8 cellular contexts compared by ENCODE assay signal in genomic region chr2:96324716-96325037, GRCh38. TPM values are rescaled to one million over a fixed set of nuclear protein-coding genes. Genes with fewer than 3 reads are reported as not detected.
DNase-seq lines count a peak whose midpoint lies in the region; ATAC-seq and TF ChIP-seq lines count a peak whose summit lies in the region.

No MANE protein-coding gene starts in this region.

- ATAC-seq in activated B cell treated with CpG ODN at 0.5 μM for 24 hours (ENCODE audit: low read depth) (no peak), foreskin keratinocyte (no peak), HG02938 (IDR thresholded peaks at IDR 0.05; ENCODE audit: unreplicated experiment) (no peak), HG03469 (IDR thresholded peaks at IDR 0.05; ENCODE audit: unreplicated experiment) (no peak)
- peak; percentile 36 for ATAC-seq in stimulated activated effector memory CD8-positive, alpha-beta T cell treated with anti-CD3 and anti-CD28 coated beads, Interleukin-12 subunit alpha, Interleukin-12 subunit beta, amount 100 ng/mL, for 72 hours

- H3K14ac ChIP-seq in H9 (ENCODE audit: insufficient read depth, low read length) = no peak overlapping the region

- no peak overlapping the region for H3K27ac Mint-ChIP-seq in H9
- H3K27ac Mint-ChIP-seq in activated B cell treated with CpG ODN at 0.5 μM for 24 hours = peak overlapping the region; percentile 66
- H3K27ac Mint-ChIP-seq in stimulated activated effector memory CD8-positive, alpha-beta T cell treated with anti-CD3 and anti-CD28 coated beads, Interleukin-12 subunit alpha, Interleukin-12 subunit beta, amount 100 ng/mL, for 72 hours = peak overlapping the region; percentile 95

- H3K9me3 Mint-ChIP-seq in H9 (no peaks in the 10 kb centered on the region; a peak in 1 of 5 replicates), activated B cell treated with CpG ODN at 0.5 μM for 24 hours (no peaks in the 10 kb centered on the region)
- H3K9me3 Mint-ChIP-seq in stimulated activated effector memory CD8-positive, alpha-beta T cell treated with anti-CD3 and anti-CD28 coated beads, Interleukin-12 subunit alpha, Interleukin-12 subunit beta, amount 100 ng/mL, for 72 hours = no peaks in the 10 kb centered on the region

- no peak overlapping the region for H4K5ac ChIP-seq in H9 (ENCODE audit: insufficient read length, low read depth, low read length)

- no peak overlapping the region for H4K91ac ChIP-seq in H9 (ENCODE audit: insufficient read length, low read depth, low read length)

- no peak overlapping the region for H3K56ac ChIP-seq in H9 (ENCODE audit: insufficient read length, low read depth, low read length)

- H3K79me1 ChIP-seq in H9 (ENCODE audit: insufficient read depth, low read depth, low read length, poor library complexity, severe bottlenecking) = no peaks in the 10 kb centered on the region

- H3K4me1 ChIP-seq in H9 (ENCODE audit: insufficient read depth, low read length) (no peaks in the 10 kb centered on the region), foreskin keratinocyte (peaks cover 9% of the 10 kb centered on the region)

- no peak overlapping the region for H2BK5ac ChIP-seq in H9 (ENCODE audit: insufficient read length, low read length)

- H3K18ac ChIP-seq in H9 (ENCODE audit: insufficient read length, low read depth, low read length) = no peak overlapping the region

- H3K4me1 Mint-ChIP-seq in H9 = peaks cover 18 to 23% of the 10 kb centered on the region in 2 experiments
- peaks cover 46% of the 10 kb centered on the region for H3K4me1 Mint-ChIP-seq in activated B cell treated with CpG ODN at 0.5 μM for 24 hours
- H3K4me1 Mint-ChIP-seq in stimulated activated effector memory CD8-positive, alpha-beta T cell treated with anti-CD3 and anti-CD28 coated beads, Interleukin-12 subunit alpha, Interleukin-12 subunit beta, amount 100 ng/mL, for 72 hours = peaks cover 66% of the 10 kb centered on the region

- H2AK5ac ChIP-seq in H9 (ENCODE audit: insufficient read length, low read length) = no peak overlapping the region

- H3K23me2 ChIP-seq in H9 (ENCODE audit: insufficient read length, low read depth, low read length, poor library complexity, severe bottlenecking) = peaks cover 11% of the 10 kb centered on the region

- H3T11ph ChIP-seq in H9 (ENCODE audit: low read length) = no peak overlapping the region

- H3K4me2 ChIP-seq in H9 (ENCODE audit: insufficient read depth, insufficient read length, low read length) = peak overlapping the region; percentile 83

- no peaks in the 10 kb centered on the region for H3K9me3 ChIP-seq in H9 (ENCODE audit: control insufficient read depth, low read depth, low read length)

- POLR2A ChIA-PET in activated B cell treated with CpG ODN at 0.5 μM for 24 hours (lab: Charles Lee) = interaction anchor here (1.0 to 9.0 kb wide), 5 partner anchors 11 to 229 kb away, joined by 3 to 115 read pairs (median 6); partner anchors contain the start of genes CIAO1, NCAPH, SNRNP200 and TMEM127

- no peak overlapping the region for H3K9ac ChIP-seq in H9 (ENCODE audit: extremely low read depth, insufficient read length, low read length)

- WGBS in H9 (ENCODE audit: extremely low coverage, insufficient read length, low lambda C conversion rate) = no CpG with 5 or more reads among the region's 6 CpGs

- no peaks in the 10 kb centered on the region for H4K20me1 ChIP-seq in H9 (ENCODE audit: control insufficient read depth, insufficient read depth, insufficient read length)

- peak overlapping the region; percentile 82 to 84 for H3K4me3 Mint-ChIP-seq in H9
- H3K4me3 Mint-ChIP-seq in activated B cell treated with CpG ODN at 0.5 μM for 24 hours = peak overlapping the region; percentile 85
- H3K4me3 Mint-ChIP-seq in stimulated activated effector memory CD8-positive, alpha-beta T cell treated with anti-CD3 and anti-CD28 coated beads, Interleukin-12 subunit alpha, Interleukin-12 subunit beta, amount 100 ng/mL, for 72 hours = peak overlapping the region; percentile 98

- no peak overlapping the region for H2BK15ac ChIP-seq in H9 (ENCODE audit: low read depth, low read length)

- H2BK120ac ChIP-seq in H9 (ENCODE audit: low read depth, low read length, poor library complexity, severe bottlenecking) = no peak overlapping the region

- H3K36me3 Mint-ChIP-seq in H9 (ENCODE audit: insufficient read depth in 1 of 3, low read depth in 3 of 3) (peaks cover 22 to 25% (median 23%) of the 10 kb centered on the region in 3 experiments), activated B cell treated with CpG ODN at 0.5 μM for 24 hours (ENCODE audit: low read depth) (peaks cover 14% of the 10 kb centered on the region)
- H3K36me3 Mint-ChIP-seq in stimulated activated effector memory CD8-positive, alpha-beta T cell treated with anti-CD3 and anti-CD28 coated beads, Interleukin-12 subunit alpha, Interleukin-12 subunit beta, amount 100 ng/mL, for 72 hours = peaks cover 44% of the 10 kb centered on the region

- H2BK20ac ChIP-seq in H9 (ENCODE audit: low read depth, low read length, poor library complexity, severe bottlenecking) = no peak overlapping the region

- H3K79me2 ChIP-seq in H9 (ENCODE audit: insufficient read depth, low read length) = no peaks in the 10 kb centered on the region

- no peak overlapping the region for H2BK12ac ChIP-seq in H9 (ENCODE audit: insufficient read length, low read depth, low read length)

- H3K4me3 ChIP-seq in iPS-11a (ENCODE audit: low read depth, low read length) = peak overlapping the region; percentile 40

- intact Hi-C loops in activated B cell treated with CpG ODN at 0.5 μM for 24 hours (cut with micrococcal nuclease) = loop anchor here (1.0 to 5.0 kb wide), 4 partner anchors 11 to 213 kb away; partner anchors contain the start of genes ARID5A, CIAO1, DUSP2 and NCAPH

- no peak overlapping the region for H2AFZ ChIP-seq in H9 (ENCODE audit: low read length)

- H3K4ac ChIP-seq in H9 (ENCODE audit: low read depth, low read length) = no peak overlapping the region

- CTCF ChIA-PET in activated B cell treated with CpG ODN at 0.5 μM for 24 hours (lab: Charles Lee) = interaction anchor here (1.2 to 1.6 kb wide), 2 partner anchors 9 to 14 kb away, joined by 3 to 4 read pairs; no protein-coding TSS in a partner anchor

- no peak overlapping the region for H3K23ac ChIP-seq in H9 (ENCODE audit: insufficient read length, low read depth, low read length)

- no peak overlapping the region for H4K8ac ChIP-seq in H9 (replicated peaks; ENCODE audit: insufficient read length, low read depth, low read length)

- TF ChIP-seq CTCF in H9 (conservative IDR thresholded peaks at IDR 0.05) (no peak), activated B cell treated with CpG ODN at 0.5 μM for 24 hours (IDR thresholded peaks at IDR 0.05) (no peak), foreskin keratinocyte (conservative IDR thresholded peaks at IDR 0.05) (no peak)

- DNase-seq in H9 = no peak
- DNase-seq in activated B cell treated with CpG ODN at 0.5 μM for 24 hours = no peak
- no peak for DNase-seq in stimulated activated effector memory CD8-positive, alpha-beta T cell treated with anti-CD3 and anti-CD28 coated beads, Interleukin-12 subunit alpha, Interleukin-12 subunit beta, amount 100 ng/mL, for 72 hours (ENCODE audit: low spot score in 2 of 2)
- DNase-seq in foreskin keratinocyte = no peak
- no peak for DNase-seq in activated gamma-delta T cell treated with Interleukin-2 at 50 U/mL for 16 hours

- H3K27me3 ChIP-seq in H9 (ENCODE audit: insufficient read depth, low read length) (peaks cover 17% of the 10 kb centered on the region; the same call in 1 of the 2 replicates), foreskin keratinocyte (peaks cover 39% of the 10 kb centered on the region)

- H3K27me3 Mint-ChIP-seq in H9 (ENCODE audit: low read depth) = peaks cover 59% of the 10 kb centered on the region
- H3K27me3 Mint-ChIP-seq in activated B cell treated with CpG ODN at 0.5 μM for 24 hours = no peaks in the 10 kb centered on the region

- H3K27ac ChIP-seq in H9 (ENCODE audit: insufficient read length, low read depth, low read length) (no peak overlapping the region), foreskin keratinocyte (no peak overlapping the region)

RNA-seq across cellular contexts. Expression of gene ITPRIPL1, which starts 0.4 kb away (rescaled TPM):
- total RNA-seq in H9 (2021) (16.1 and 16.3 TPM in 2 replicates), activated B cell treated with CpG ODN at 0.5 μM for 24 hours (2.7 and 4.4 TPM in 2 replicates), foreskin keratinocyte (7.2 and 7.7 TPM in 2 replicates)
- 3.2 and 3.5 TPM in 2 replicates for polyA plus RNA-seq in foreskin keratinocyte

RNA-seq across cellular contexts. Expression of gene NCAPH, which starts 10.9 kb away (rescaled TPM):
- total RNA-seq in H9 (2021) = 52.9 and 55.8 TPM in 2 replicates
- total RNA-seq in activated B cell treated with CpG ODN at 0.5 μM for 24 hours = 1.8 and 2.4 TPM in 2 replicates
- 32.7 and 44.7 TPM in 2 replicates for total RNA-seq in foreskin keratinocyte
- polyA plus RNA-seq in foreskin keratinocyte = 30.8 and 41.6 TPM in 2 replicates

RNA-seq across cellular contexts. Expression of gene SNRNP200, which starts 19.3 kb away (rescaled TPM):
- total RNA-seq in H9 (2021) (215 and 218 TPM in 2 replicates), activated B cell treated with CpG ODN at 0.5 μM for 24 hours (185 and 208 TPM in 2 replicates), foreskin keratinocyte (86.0 and 94.9 TPM in 2 replicates)
- 73.5 and 80.9 TPM in 2 replicates for polyA plus RNA-seq in foreskin keratinocyte

RNA-seq across cellular contexts. Expression of gene CIAO1, which starts 58.7 kb away (rescaled TPM):
- total RNA-seq in H9 (2021) (67.6 and 71.9 TPM in 2 replicates), activated B cell treated with CpG ODN at 0.5 μM for 24 hours (65.6 and 71.6 TPM in 2 replicates), foreskin keratinocyte (59.5 and 63.9 TPM in 2 replicates)
- polyA plus RNA-seq in foreskin keratinocyte = 41.7 and 43.3 TPM in 2 replicates

RNA-seq across cellular contexts. Expression of gene TMEM127, which starts 58.9 kb away (rescaled TPM):
- total RNA-seq in H9 (2021) (30.1 and 33.9 TPM in 2 replicates), activated B cell treated with CpG ODN at 0.5 μM for 24 hours (36.6 and 43.2 TPM in 2 replicates), foreskin keratinocyte (24.7 and 26.1 TPM in 2 replicates)
- polyA plus RNA-seq in foreskin keratinocyte = 17.3 and 19.7 TPM in 2 replicates

Comparison
In these comparisons a context has a peak if more than half of its experiments do, and no peak if none do; other contexts are left out.
1. H3K27ac Mint-ChIP-seq: peak in activated B cell treated with CpG ODN at 0.5 μM for 24 hours (single experiment) and stimulated activated effector memory CD8-positive, alpha-beta T cell treated with anti-CD3 and anti-CD28 coated beads, Interleukin-12 subunit alpha, Interleukin-12 subunit beta, amount 100 ng/mL, for 72 hours (single experiment); none in H9 (0 of 3).
2. Peak in every context shown above with its lines, with median percentiles within 50 percentile points of each other: H3K4me3 Mint-ChIP-seq.